ENCODE assay signal across 13 cellular contexts in the genomic region with DNA sequence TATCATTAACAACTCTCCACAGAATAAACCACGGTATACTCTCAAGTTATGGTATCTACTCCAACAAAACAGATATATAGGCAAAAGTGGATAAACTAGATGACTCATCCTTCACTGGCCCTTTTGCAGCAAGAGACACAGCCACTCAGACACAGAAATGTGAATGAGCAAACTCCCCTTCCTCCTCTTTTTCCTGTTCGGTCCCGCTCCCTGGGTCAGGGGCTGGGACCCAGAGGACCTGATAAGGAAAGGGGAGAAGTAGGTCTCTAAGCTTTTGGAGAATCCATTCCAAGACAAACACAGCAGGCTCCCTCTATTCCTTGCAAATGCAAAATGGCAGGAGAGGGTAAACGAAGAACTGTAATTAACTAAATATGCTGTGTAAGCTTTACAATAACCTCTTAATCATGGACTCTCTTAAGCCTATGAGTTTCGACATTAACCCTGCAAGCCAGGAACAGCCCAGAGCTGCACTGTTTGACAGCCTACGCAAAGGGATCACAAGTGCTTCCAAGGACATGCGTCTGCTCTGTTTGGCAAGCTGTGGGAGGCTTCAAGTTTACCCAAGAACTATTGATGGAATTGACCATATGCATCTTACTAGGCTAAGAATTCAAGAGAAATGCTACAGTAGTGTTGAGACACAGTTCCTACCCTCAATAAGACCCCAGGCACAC.
DNase-seq lines count a peak whose midpoint lies in the region; ATAC-seq and TF ChIP-seq lines count a peak whose summit lies in the region.
"Had no signal": no experiment of that assay in that cellular context is flagged by ENCODE, and none has a peak within 500 bp of the region (broad histone marks: within the 10 kb centered on the region; RNA-seq: fewer than 3 reads in every experiment).

No MANE protein-coding gene starts in this region.

- DNase-seq in HCEC 1CT: peak; percentile 56
- DNase-seq in astrocyte of the hippocampus (ENCODE audit: low read depth, low spot score): peak; percentile 23
- no peak for DNase-seq in heart right ventricle
- DNase-seq in sciatic nerve (ENCODE audit: low spot score): no peak
- no peak for DNase-seq in dermis blood vessel endothelial cell
- DNase-seq in LoVo (ENCODE audit: low spot score): no peak
- DNase-seq in GM19240 (ENCODE audit: insufficient read length, low spot score): no peak
- DNase-seq: activated CD8-positive, alpha-beta T cell treated with anti-CD3 and anti-CD28 coated beads for 36 hours; activated naive CD4-positive, alpha-beta T cell; CD4-positive, CD25-positive, alpha-beta regulatory T cell; NCI-H1930; stimulated activated CD4-positive, alpha-beta T cell treated with anti-CD3 and anti-CD28 coated beads, Interleukin-12 subunit alpha, Interleukin-12 subunit beta, amount 100 ng/mL, for 4 hours had no signal

- H3K4me1 ChIP-seq in heart right ventricle: peaks cover 0 to 87% (median 50%) of the 10 kb centered on the region in 9 donors

- peak overlapping the region in 9 of 10 donors; percentile 16 to 83 (median 50) for H3K27ac ChIP-seq in heart right ventricle

- ATAC-seq in heart right ventricle (peak in 7 of 8 donors; percentile 41 to 94 (median 72)), sciatic nerve (peak; percentile 47), HG02840 (IDR thresholded peaks at IDR 0.05; ENCODE audit: low FRiP score, unreplicated experiment) (no peak)
- ATAC-seq: activated CD8-positive, alpha-beta T cell treated with anti-CD3 and anti-CD28 coated beads for 36 hours had no signal

- no peaks in the 10 kb centered on the region for H3K27me3 ChIP-seq in heart right ventricle

- 22 to 23% methylated on average over 7 of the region's 7 CpGs for WGBS in heart right ventricle, 2 donors

- H3K36me3 ChIP-seq in heart right ventricle: no peaks in the 10 kb centered on the region

- no peak for TF ChIP-seq CTCF in heart right ventricle (IDR thresholded peaks at IDR 0.05)

- no peaks in the 10 kb centered on the region for H3K9me3 ChIP-seq in heart right ventricle

- intact Hi-C loops in heart right ventricle (cut with DNase I): no loop called here
- intact Hi-C loops in sciatic nerve (cut with DNase I): no loop called here

- H3K4me3 ChIP-seq in heart right ventricle: no peak overlapping the region

Comparison
In these comparisons a context has a peak if more than half of its experiments do, and no peak if none do; other contexts are left out.
1. DNase-seq: peak in HCEC 1CT (single experiment) and astrocyte of the hippocampus (single experiment); none in heart right ventricle (0 of 2), sciatic nerve (single experiment), dermis blood vessel endothelial cell (single experiment), LoVo (single experiment) and GM19240 (single experiment).